In genomic region chr5:131634666-131634995, GRCh38 we compare ENCODE assay signal across 8 cellular contexts. TPM values are rescaled to one million over a fixed set of nuclear protein-coding genes. Genes with fewer than 3 reads are reported as not detected.
A peak's percentile ranks its signal among the peaks of the same experiment; 100 is the strongest.
DNase-seq lines count a peak whose midpoint lies in the region; ATAC-seq and TF ChIP-seq lines count a peak whose summit lies in the region.

No MANE protein-coding gene starts in this region.

- peak overlapping the region; percentile 100 for H3K27ac Mint-ChIP-seq in activated naive CD4-positive, alpha-beta T cell treated with anti-CD3 and anti-CD28 coated beads, Interleukin-2, amount 10 ng/mL, durations not matched to agents 7 days and 5 days

- no peaks in the 10 kb centered on the region for H3K27me3 Mint-ChIP-seq in activated naive CD4-positive, alpha-beta T cell treated with anti-CD3 and anti-CD28 coated beads, Interleukin-2, amount 10 ng/mL, durations not matched to agents 7 days and 5 days

- TF ChIP-seq POLR2A in Peyer's patch (IDR thresholded peaks at IDR 0.05), result no peak
- no peak for TF ChIP-seq POLR2A in heart left ventricle (IDR thresholded peaks at IDR 0.05)
- TF ChIP-seq POLR2A in prostate gland (IDR thresholded peaks at IDR 0.05), result no peak

- peaks cover 28% of the 10 kb centered on the region for H3K4me1 Mint-ChIP-seq in activated naive CD4-positive, alpha-beta T cell treated with anti-CD3 and anti-CD28 coated beads, Interleukin-2, amount 10 ng/mL, durations not matched to agents 7 days and 5 days

- H3K36me3 ChIP-seq in BE2C (no peaks in the 10 kb centered on the region), Peyer's patch (no peaks in the 10 kb centered on the region), heart left ventricle (no peaks in the 10 kb centered on the region), prostate gland (no peaks in the 10 kb centered on the region)

- TF ChIP-seq CTCF in BE2C (IDR thresholded peaks at IDR 0.05; ENCODE audit: low read depth, low read length) (peak; percentile 32), Peyer's patch (IDR thresholded peaks at IDR 0.05) (peak in 1 of 6 experiments; percentile 17), heart left ventricle (IDR thresholded peaks at IDR 0.05) (peak in 1 of 12 donors; percentile 10), prostate gland (IDR thresholded peaks at IDR 0.05) (peak in 1 of 4 experiments; percentile 14)

- intact Hi-C loops in heart left ventricle (cut with DNase I), result loop anchor here in 6 of 10 donors (2.0 to 10.0 kb wide), 5 partner anchors 38 to 370 kb away; partner anchors contain the start of genes FNIP1 (in 6 of the 6) and CDC42SE2 (in 1 of the 6)
- intact Hi-C loops in prostate gland (cut with DNase I), result loop anchor here (10.0 kb wide), 1 partner anchor 630 kb away; no protein-coding TSS in a partner anchor

- H3K27ac ChIP-seq in Peyer's patch, result peak overlapping the region; percentile 87 to 99 (median 96)
- H3K27ac ChIP-seq in heart left ventricle, result peak overlapping the region; percentile 65 to 100 (median 98)
- peak overlapping the region; percentile 97 to 98 for H3K27ac ChIP-seq in prostate gland

- CTCF ChIA-PET in activated naive CD4-positive, alpha-beta T cell treated with anti-CD3 and anti-CD28 coated beads, Interleukin-2, amount 10 ng/mL, durations not matched to agents 7 days and 5 days (lab: Charles Lee), result interaction anchor here (1.1 kb wide), 1 partner anchor 211 kb away, joined by 3 read pairs; no protein-coding TSS in a partner anchor

- H3K4me3 Mint-ChIP-seq in activated naive CD4-positive, alpha-beta T cell treated with anti-CD3 and anti-CD28 coated beads, Interleukin-2, amount 10 ng/mL, durations not matched to agents 7 days and 5 days, result peak overlapping the region; percentile 91

- H3K9me3 Mint-ChIP-seq in activated naive CD4-positive, alpha-beta T cell treated with anti-CD3 and anti-CD28 coated beads, Interleukin-2, amount 10 ng/mL, durations not matched to agents 7 days and 5 days, result no peaks in the 10 kb centered on the region

- H3K27me3 ChIP-seq in BE2C (no peaks in the 10 kb centered on the region), Peyer's patch (no peaks in the 10 kb centered on the region), heart left ventricle (no peaks in the 10 kb centered on the region), prostate gland (replicated peaks; ENCODE audit: insufficient read depth) (no peaks in the 10 kb centered on the region)

- DNase-seq in BE2C (peak; percentile 81), Peyer's patch (peak in 2 of 3 donors; percentile 66 to 82), heart left ventricle (peak in 2 of 5 donors; percentile 53 to 69), prostate gland (ENCODE audit: low spot score) (peak; percentile 46), dedifferentiated amniotic fluid mesenchymal stem cell (ENCODE audit: extremely low spot score) (no peak)
- peak; percentile 77 for DNase-seq in activated naive CD4-positive, alpha-beta T cell treated with anti-CD3 and anti-CD28 coated beads, Interleukin-2, amount 10 ng/mL, durations not matched to agents 7 days and 5 days

- WGBS in heart left ventricle, 4 donors, result 0 to 1% (median 0%) methylated on average over 18 to 21 of the region's 21 CpGs
- WGBS in prostate gland, result 0% methylated on average over 21 of the region's 21 CpGs

- ATAC-seq in GM18873 (IDR thresholded peaks at IDR 0.05; ENCODE audit: low FRiP score, unreplicated experiment), result peak; percentile 10
- peak; percentile 33 for ATAC-seq in HG03159 (IDR thresholded peaks at IDR 0.05; ENCODE audit: unreplicated experiment)
- peak; percentile 23 to 48 (median 40) for ATAC-seq in heart left ventricle

- H3K36me3 Mint-ChIP-seq in activated naive CD4-positive, alpha-beta T cell treated with anti-CD3 and anti-CD28 coated beads, Interleukin-2, amount 10 ng/mL, durations not matched to agents 7 days and 5 days, result peaks cover 5% of the 10 kb centered on the region

- H3K4me1 ChIP-seq in BE2C (no peaks in the 10 kb centered on the region), Peyer's patch (peaks cover 0 to 42% (median 6%) of the 10 kb centered on the region in 4 donors), heart left ventricle (peaks cover 0 to 51% (median 31%) of the 10 kb centered on the region in 12 donors), prostate gland (replicated peaks) (peaks cover 3% of the 10 kb centered on the region)

- H3K9me3 ChIP-seq in BE2C (no peaks in the 10 kb centered on the region), Peyer's patch (no peaks in the 10 kb centered on the region), heart left ventricle (no peaks in the 10 kb centered on the region), prostate gland (no peaks in the 10 kb centered on the region)

- H3K4me3 ChIP-seq in BE2C (ENCODE audit: low read depth, low read length), result peak overlapping the region; percentile 96
- peak overlapping the region; percentile 49 to 75 (median 60) for H3K4me3 ChIP-seq in Peyer's patch
- peak overlapping the region; percentile 35 to 87 (median 70) for H3K4me3 ChIP-seq in heart left ventricle
- H3K4me3 ChIP-seq in prostate gland, result peak overlapping the region; percentile 60 to 74

RNA-seq across cellular contexts. Expression of gene RAPGEF6, which starts 0.4 kb away (rescaled TPM):
- polyA plus RNA-seq in BE2C (2012; ENCODE audit: insufficient read depth, insufficient read length, low read depth), result 6.3 TPM
- total RNA-seq in Peyer's patch, result 100 to 1,000 TPM in 1 of 4 donors, 10 to 100 TPM in 3; 16.7 to 104 (median 22.6) TPM
- total RNA-seq in heart left ventricle, result 10 to 100 TPM in 5 of 9 donors, 1 to 10 TPM in 4; 7.0 to 13.9 (median 10.0) TPM
- polyA plus RNA-seq in heart left ventricle, result 1 to 10 TPM; 2.3 to 3.3 TPM
- 10 to 100 TPM; 15.5 to 43.0 TPM for total RNA-seq in prostate gland
